ENCODE assay signal across 17 cellular contexts in the genomic region with DNA sequence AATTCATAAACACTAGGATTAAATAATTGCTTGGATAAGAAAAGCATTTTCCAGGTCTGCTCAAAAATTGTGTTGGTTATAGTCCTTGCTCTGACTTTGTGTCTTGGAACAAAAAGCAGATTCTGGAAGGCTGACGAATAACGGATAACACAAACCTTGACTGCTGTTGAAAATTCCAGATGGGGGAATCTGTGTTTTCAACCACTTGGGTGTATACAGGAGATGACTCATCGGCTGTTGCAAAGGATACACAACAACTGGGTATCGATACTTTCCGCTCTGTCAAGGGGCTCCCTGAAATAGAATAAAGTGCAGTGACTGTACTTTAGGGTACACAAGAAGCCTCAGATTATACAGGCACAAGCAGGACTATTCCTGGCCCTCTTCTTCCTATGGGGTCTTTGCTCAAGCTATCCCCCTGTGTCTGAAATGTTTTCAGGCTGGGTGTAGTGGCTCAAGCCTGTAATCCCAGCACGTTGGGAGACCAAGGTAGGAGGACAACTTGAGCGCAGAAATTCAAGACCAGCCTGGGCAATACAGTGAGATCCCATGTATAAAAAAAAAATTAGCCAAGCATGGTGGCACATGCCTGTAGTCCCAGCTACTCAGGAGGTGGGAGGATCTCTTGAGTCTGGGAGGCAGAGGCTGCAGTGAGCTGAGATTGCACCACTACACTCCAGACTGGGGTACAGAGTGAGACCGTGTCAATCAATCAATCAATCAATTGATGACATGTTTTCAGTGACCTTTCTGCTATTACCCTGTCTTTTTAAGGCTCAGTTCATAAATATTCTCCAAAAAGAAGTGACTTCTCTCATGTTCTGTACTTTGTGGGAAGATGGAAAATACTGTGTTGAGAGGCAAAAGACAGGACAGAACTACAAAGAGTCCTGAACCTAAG. TPM values are rescaled to one million over a fixed set of nuclear protein-coding genes. Genes with fewer than 3 reads are reported as not detected.
DNase-seq lines count a peak whose midpoint lies in the region; TF ChIP-seq lines count a peak whose summit lies in the region.
"Had no signal": no experiment of that assay in that cellular context is flagged by ENCODE, and none has a peak within 500 bp of the region (broad histone marks: within the 10 kb centered on the region; RNA-seq: fewer than 3 reads in every experiment).

No MANE protein-coding gene starts in this region.

- peaks cover 25% of the 10 kb centered on the region for H3K36me3 Mint-ChIP-seq in HFFc6 (ENCODE audit: low read depth)

- no peaks in the 10 kb centered on the region for H4K20me1 ChIP-seq in hepatocyte (ENCODE audit: insufficient read depth, poor library complexity, severe bottlenecking)

- no peaks in the 10 kb centered on the region for H3K4me1 ChIP-seq in hepatocyte (ENCODE audit: insufficient read depth)
- H3K4me1 ChIP-seq: ascending aorta, neural progenitor cell had no signal

- no peaks in the 10 kb centered on the region for H3K36me3 ChIP-seq in hepatocyte (replicated peaks; ENCODE audit: insufficient read depth, low read depth)
- H3K36me3 ChIP-seq: neural progenitor cell had no signal

- H3K9me2 ChIP-seq in hepatocyte (replicated peaks; ENCODE audit: insufficient read depth): no peaks in the 10 kb centered on the region

- TF ChIP-seq CTCF in AG10803 (conservative IDR thresholded peaks at IDR 0.05; ENCODE audit: low read length) (no peak), HFFc6 (IDR thresholded peaks at IDR 0.05) (no peak), astrocyte of the cerebellum (IDR thresholded peaks at IDR 0.05; ENCODE audit: low read depth, low read length, missing control alignments) (no peak), fibroblast of villous mesenchyme (IDR thresholded peaks at IDR 0.05; ENCODE audit: insufficient read depth, low read depth, low read length) (no peak), hepatocyte (IDR thresholded peaks at IDR 0.05; ENCODE audit: poor library complexity) (no peak)

- no peaks in the 10 kb centered on the region for H3K9me3 ChIP-seq in hepatocyte (ENCODE audit: low read depth)
- H3K9me3 ChIP-seq: ascending aorta had no signal

- H3K79me2 ChIP-seq in hepatocyte: no peaks in the 10 kb centered on the region

- DNase-seq in AG10803 (ENCODE audit: low read depth) (peak; percentile 31), HFFc6 (peak; percentile 13), astrocyte of the cerebellum (ENCODE audit: low read depth) (peak; percentile 9), fibroblast of villous mesenchyme (ENCODE audit: low read depth) (peak; percentile 84), hepatocyte (ENCODE audit: low spot score) (no peak), posterior vena cava (ENCODE audit: low spot score) (no peak), T-helper 9 cell (no peak), putamen (ENCODE audit: low spot score) (no peak)
- DNase-seq: activated CD8-positive, alpha-beta memory T cell treated with anti-CD3 and anti-CD28 coated beads for 24 hours; GOT3; NCI-H1694 treated with DMSO at 0.1 percent for 48 hours; NCI-H526 had no signal

- in situ Hi-C loops in astrocyte of the cerebellum (cut with HindIII; ENCODE audit: low sequenced_read_pairs): no loop called here

- peaks cover 23% of the 10 kb centered on the region for H3K4me1 Mint-ChIP-seq in HFFc6 (ENCODE audit: low read depth)
- H3K4me1 Mint-ChIP-seq: neural progenitor cell had no signal

- H3K27ac ChIP-seq in hepatocyte: no peak overlapping the region
- H3K27ac ChIP-seq: ascending aorta, HL-60, neural progenitor cell had no signal

- intact Hi-C loops in posterior vena cava (cut with DNase I): loop anchor here in 1 of 2 donors (10.0 kb wide), 1 partner anchor 777 kb away; no protein-coding TSS in a partner anchor

- H3K4me2 ChIP-seq in hepatocyte: no peak overlapping the region
- H3K4me2 ChIP-seq: neural progenitor cell had no signal

- H3K27me3 Mint-ChIP-seq in HFFc6 (ENCODE audit: insufficient read depth): no peaks in the 10 kb centered on the region; the same call in 1 of the 2 replicates
- H3K27me3 Mint-ChIP-seq: B cell; stimulated activated memory B cell treated with anti-CD40 and anti-IgM and Interleukin-4, amounts not matched to agents 10 μg/mL and 1 μg/mL and 100 μg/mL, for 72 hours had no signal

- H3K27me3 ChIP-seq in hepatocyte: no peaks in the 10 kb centered on the region
- H3K27me3 ChIP-seq: ascending aorta, neural progenitor cell had no signal

- H3K4me3 Mint-ChIP-seq in HFFc6: no peak overlapping the region
- H3K4me3 Mint-ChIP-seq: B cell; neural progenitor cell; stimulated activated memory B cell treated with anti-CD40 and anti-IgM and Interleukin-4, amounts not matched to agents 10 μg/mL and 1 μg/mL and 100 μg/mL, for 72 hours had no signal

- H2AFZ ChIP-seq in hepatocyte: no peak overlapping the region
- H2AFZ ChIP-seq: neural progenitor cell had no signal

- 84% methylated on average over 8 of the region's 8 CpGs for whole genome bisulfite sequencing in hepatocyte (ENCODE audit: low lambda C conversion rate, missing lambda C conversion rate)

- H3K4me3 ChIP-seq in AG10803 (ENCODE audit: low read length): no peak overlapping the region
- no peak overlapping the region for H3K4me3 ChIP-seq in astrocyte of the cerebellum (ENCODE audit: low read depth, low read length)
- no peak overlapping the region for H3K4me3 ChIP-seq in fibroblast of villous mesenchyme (ENCODE audit: low read depth, low read length)
- H3K4me3 ChIP-seq in hepatocyte: no peak overlapping the region
- H3K4me3 ChIP-seq: ascending aorta, neural progenitor cell had no signal

- H3K9me3 Mint-ChIP-seq in HFFc6: no peaks in the 10 kb centered on the region
- H3K9me3 Mint-ChIP-seq: neural progenitor cell; stimulated activated memory B cell treated with anti-CD40 and anti-IgM and Interleukin-4, amounts not matched to agents 10 μg/mL and 1 μg/mL and 100 μg/mL, for 72 hours had no signal

- H3K27ac Mint-ChIP-seq in HFFc6: no peak overlapping the region
- H3K27ac Mint-ChIP-seq: B cell; neural progenitor cell; stimulated activated memory B cell treated with anti-CD40 and anti-IgM and Interleukin-4, amounts not matched to agents 10 μg/mL and 1 μg/mL and 100 μg/mL, for 72 hours had no signal

RNA-seq across cellular contexts. Expression of a gene that starts 48.6 kb away (rescaled TPM):
- total RNA-seq in HFFc6 (2021; fragmentation: NEBNext Ultra II Directional; extraction: Animal tissue kit (Norgen Biotek cat#: 25700)): under 1 TPM; 0.10 to 0.62 (median 0.39) TPM
- total RNA-seq in fibroblast of villous mesenchyme (1.3 and 1.7 TPM in 2 replicates), hepatocyte (0.36 and 0.80 TPM in 2 replicates), posterior vena cava (1 to 10 TPM; 1.1 to 1.9 TPM)
- not detected in 2 replicates for polyA plus RNA-seq in hepatocyte
- total RNA-seq: ascending aorta had no signal

Comparison
In these comparisons a context has a peak if more than half of its experiments do, and no peak if none do; other contexts are left out.
1. DNase-seq: peak in AG10803 (single experiment), HFFc6 (single experiment), astrocyte of the cerebellum (single experiment) and fibroblast of villous mesenchyme (single experiment); none in hepatocyte (single experiment), posterior vena cava (single experiment), T-helper 9 cell (single experiment) and putamen (single experiment).